5 cellular contexts compared by ENCODE assay signal in genomic region chr14:31395119-31395518, GRCh38.
"Had no signal": no experiment of that assay in that cellular context is flagged by ENCODE, and none has a peak within 500 bp of the region (broad histone marks: within the 10 kb centered on the region; RNA-seq: fewer than 3 reads in every experiment).

No MANE protein-coding gene starts in this region.

- H3K9ac ChIP-seq: KMS-11 had no signal

- DNase-seq: Karpas-422, KBM-7, KG1 had no signal

- H3K27ac ChIP-seq: HL-60, KMS-11 had no signal

- H3K4me2 ChIP-seq: KMS-11 had no signal
